ENCODE assay signal across 11 cellular contexts in the genomic region with DNA sequence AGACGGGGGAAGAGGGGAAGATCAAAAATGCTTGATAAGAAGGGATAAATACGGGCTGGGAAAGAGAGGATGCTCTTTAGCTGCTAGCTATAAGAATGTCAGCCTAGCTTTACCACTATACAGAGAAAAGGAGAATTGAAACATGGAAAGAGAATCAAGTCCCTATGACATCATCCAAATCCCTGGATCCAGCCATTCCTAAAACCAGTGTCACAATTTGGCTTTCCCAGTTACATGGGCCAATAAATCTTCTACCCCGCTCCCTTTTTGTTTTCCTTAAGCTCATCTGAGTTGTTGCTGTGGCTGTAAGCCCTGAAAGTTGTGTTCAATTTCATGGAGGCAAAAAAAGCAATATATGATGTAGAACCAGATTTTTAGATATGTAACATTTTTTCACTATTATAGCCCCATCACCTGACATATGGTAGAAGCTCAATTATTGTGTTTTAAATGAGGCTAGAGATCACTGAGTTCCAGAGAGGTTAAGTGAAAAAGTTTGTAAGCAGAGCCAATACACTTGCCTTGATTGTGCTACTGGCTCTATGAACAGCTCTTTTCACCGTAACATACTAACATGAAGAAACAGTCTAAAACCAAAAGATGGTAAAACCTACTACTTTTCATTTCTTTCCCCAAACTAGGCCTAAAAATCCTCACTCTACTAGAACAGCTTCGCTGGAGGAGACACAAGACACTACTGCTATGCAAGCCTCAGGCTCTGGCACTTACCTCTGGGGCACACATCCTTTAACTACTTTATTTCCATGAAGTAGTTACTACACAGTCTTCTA. TPM values are rescaled to one million over a fixed set of nuclear protein-coding genes. Genes with fewer than 3 reads are reported as not detected.
DNase-seq lines count a peak whose midpoint lies in the region; ATAC-seq and TF ChIP-seq lines count a peak whose summit lies in the region.
"Had no signal": no experiment of that assay in that cellular context is flagged by ENCODE, and none has a peak within 500 bp of the region (broad histone marks: within the 10 kb centered on the region; RNA-seq: fewer than 3 reads in every experiment).

No MANE protein-coding gene starts in this region.

- H3K4me3 ChIP-seq in fibroblast of the aortic adventitia (ENCODE audit: low read depth, low read length) (peak overlapping the region; percentile 10), stomach smooth muscle (ENCODE audit: low read length in 2 of 2) (peak overlapping the region; percentile 22 to 56)
- H3K4me3 ChIP-seq: MG63, ovary had no signal

- H3K9me3 ChIP-seq in stomach smooth muscle (ENCODE audit: control insufficient read depth in 2 of 2, low read length in 2 of 2) = no peaks in the 10 kb centered on the region
- H3K9me3 ChIP-seq: MG63, ovary had no signal

- no peak for ATAC-seq in activated T-cell treated with anti-CD3 and anti-CD28 coated beads, Interleukin-2, amount 50 U/mL, for 72 hours (replicated peaks in 1 of 2)

- no peaks in the 10 kb centered on the region for H3K9me3 Mint-ChIP-seq in activated T-cell treated with anti-CD3 and anti-CD28 coated beads, Interleukin-2, amount 50 U/mL, for 72 hours

- H3K27ac ChIP-seq in stomach smooth muscle (ENCODE audit: low read length) = peak overlapping the region; percentile 50

- no peaks in the 10 kb centered on the region for H3K36me3 ChIP-seq in stomach smooth muscle (ENCODE audit: control insufficient read depth in 2 of 2, insufficient read depth in 2 of 2, low read length in 2 of 2)
- H3K36me3 ChIP-seq: MG63, ovary had no signal

- H3K36me3 Mint-ChIP-seq in activated T-cell treated with anti-CD3 and anti-CD28 coated beads, Interleukin-2, amount 50 U/mL, for 72 hours (ENCODE audit: insufficient read depth in 2 of 2) = peaks cover 4 to 9% of the 10 kb centered on the region in 2 donors

- no peaks in the 10 kb centered on the region for H3K27me3 Mint-ChIP-seq in activated T-cell treated with anti-CD3 and anti-CD28 coated beads, Interleukin-2, amount 50 U/mL, for 72 hours (ENCODE audit: low read depth)

- peak overlapping the region; percentile 78 for H3K27ac Mint-ChIP-seq in activated T-cell treated with anti-CD3 and anti-CD28 coated beads, Interleukin-2, amount 50 U/mL, for 72 hours

- H3K4me1 ChIP-seq in stomach smooth muscle (ENCODE audit: control insufficient read depth, insufficient read depth, low read length) = peaks cover 9% of the 10 kb centered on the region

- no peaks in the 10 kb centered on the region for H3K27me3 ChIP-seq in stomach smooth muscle (ENCODE audit: control insufficient read depth in 1 of 2, insufficient read depth in 2 of 2, low read length in 2 of 2)
- H3K27me3 ChIP-seq: MG63, ovary had no signal

- H3K4me3 Mint-ChIP-seq in activated T-cell treated with anti-CD3 and anti-CD28 coated beads, Interleukin-2, amount 50 U/mL, for 72 hours = peak overlapping the region; percentile 92 to 94

- peaks cover 59% of the 10 kb centered on the region for H3K4me1 Mint-ChIP-seq in activated T-cell treated with anti-CD3 and anti-CD28 coated beads, Interleukin-2, amount 50 U/mL, for 72 hours (ENCODE audit: low read depth)

- no peak for DNase-seq in activated T-cell treated with anti-CD3 and anti-CD28 coated beads, Interleukin-2, amount 50 U/mL, for 72 hours
- DNase-seq in activated T-cell treated with anti-CD3 and anti-CD28 coated beads, Interleukin-2, amount 50 U/mL, for 1 hour = no peak
- DNase-seq in SKM-1 treated with dmso at 0.1 percent for 144 hours (lab: John Stamatoyannopoulos, UW; ENCODE audit: unreplicated experiment) (peak; percentile 20), fibroblast of the aortic adventitia (ENCODE audit: low read depth) (peak; percentile 57), NCI-H345 (lab: John Stamatoyannopoulos, UW) (no peak), iPS-NIHi7 (ENCODE audit: extremely low spot score) (no peak), NCI-H1436 (lab: John Stamatoyannopoulos, UW) (no peak)
- DNase-seq: MG63, ovary, SHP77 treated with DMSO at 0.1 percent for 48 hours had no signal

- no peak for TF ChIP-seq CTCF in fibroblast of the aortic adventitia (IDR thresholded peaks at IDR 0.05; ENCODE audit: insufficient read depth, low read length)

- H3K9ac ChIP-seq in stomach smooth muscle (ENCODE audit: low read length in 2 of 2) = peak overlapping the region; percentile 1 to 28

RNA-seq across cellular contexts. Expression of gene HNRNPLL, which starts 4.3 kb away (rescaled TPM):
- 10 to 100 TPM; 63.7 to 80.7 TPM for total RNA-seq in activated T-cell treated with anti-CD3 and anti-CD28 coated beads, Interleukin-2, amount 50 U/mL, for 72 hours
- 34.5 and 45.0 TPM in 2 replicates for total RNA-seq in fibroblast of the aortic adventitia (ENCODE audit: low replicate concordance)

Comparison
In these comparisons a context has a peak if more than half of its experiments do, and no peak if none do; other contexts are left out.
1. DNase-seq: peak in SKM-1 treated with dmso at 0.1 percent for 144 hours (single experiment) and fibroblast of the aortic adventitia (single experiment); none in activated T-cell treated with anti-CD3 and anti-CD28 coated beads, Interleukin-2, amount 50 U/mL, for 72 hours (0 of 2), activated T-cell treated with anti-CD3 and anti-CD28 coated beads, Interleukin-2, amount 50 U/mL, for 1 hour (single experiment), NCI-H345 (single experiment), iPS-NIHi7 (single experiment) and NCI-H1436 (single experiment).